Comparison of ENCODE assay signal across 23 cellular contexts in genomic region chr14:104388011-104388521, GRCh38.
DNase-seq lines count a peak whose midpoint lies in the region; TF ChIP-seq lines count a peak whose summit lies in the region.
"Had no signal": no experiment of that assay in that cellular context is flagged by ENCODE, and none has a peak within 500 bp of the region (broad histone marks: within the 10 kb centered on the region; RNA-seq: fewer than 3 reads in every experiment).

No MANE protein-coding gene starts in this region.

- DNase-seq in activated effector memory CD4-positive, alpha-beta T cell treated with anti-CD3 and anti-CD28 coated beads, Interleukin-2, amount 50 U/mL, for 16 hours: peak; percentile 59
- no peak for DNase-seq in activated effector memory CD4-positive, alpha-beta T cell treated with Interleukin-2 at 50 U/mL for 16 hours
- peak; percentile 26 for DNase-seq in D341Med (ENCODE audit: low spot score)
- DNase-seq in endodermal cell: peak; percentile 29
- peak; percentile 74 for DNase-seq in spleen
- no peak for DNase-seq in occipital lobe (lab: John Stamatoyannopoulos, UW)
- DNase-seq in mucosa of gallbladder (ENCODE audit: low spot score): no peak
- no peak for DNase-seq in NCI-H1417 treated with DMSO at 0.1 percent for 48 hours (lab: John Stamatoyannopoulos, UW)
- DNase-seq: BE2C; caudate nucleus; heart right ventricle; Kasumi-1; NCI-H2029 treated with DMSO at 0.1 percent for 48 hours; NCI-H345; SHP77 treated with DMSO at 0.1 percent for 48 hours; stimulated activated CD4-positive, alpha-beta T cell treated with anti-CD3 and anti-CD28 coated beads, Interleukin-4, amount 100 ng/mL, for 1 hour; SW 1271 had no signal

- H3K9ac ChIP-seq in endodermal cell (ENCODE audit: extremely low read depth, low read length, poor library complexity, severe bottlenecking): no peak overlapping the region

- no peaks in the 10 kb centered on the region for H3K36me3 ChIP-seq in endodermal cell (ENCODE audit: control insufficient read depth, insufficient read depth, low read length)
- H3K36me3 ChIP-seq in spleen: no peaks in the 10 kb centered on the region
- H3K36me3 ChIP-seq: BE2C, heart right ventricle had no signal

- H3K27me3 ChIP-seq in endodermal cell (ENCODE audit: control insufficient read depth, insufficient read depth, low read length, poor library complexity, severe bottlenecking) (no peaks in the 10 kb centered on the region), spleen (replicated peaks in 1 of 7) (peaks cover 0 to 10% (median 0%) of the 10 kb centered on the region in 7 donors)
- H3K27me3 ChIP-seq: BE2C had no signal

- no peaks in the 10 kb centered on the region for H3K36me3 Mint-ChIP-seq in endodermal cell (ENCODE audit: low read depth)

- H3K9me3 ChIP-seq in endodermal cell (ENCODE audit: control insufficient read depth, low read length): no peaks in the 10 kb centered on the region
- no peaks in the 10 kb centered on the region for H3K9me3 ChIP-seq in spleen
- H3K9me3 ChIP-seq: BE2C, heart right ventricle had no signal

- peaks cover 17% of the 10 kb centered on the region for H3K4me1 Mint-ChIP-seq in endodermal cell

- H3K27me3 Mint-ChIP-seq in endodermal cell (ENCODE audit: insufficient read depth): no peaks in the 10 kb centered on the region
- H3K27me3 Mint-ChIP-seq: stimulated activated naive CD8-positive, alpha-beta T cell treated with anti-CD3 and anti-CD28 coated beads, Interleukin-15, Interleukin-2, amounts not matched to agents 100 ng/mL and 50 ng/mL, for 24 hours had no signal

- H3K4me3 ChIP-seq in endodermal cell (ENCODE audit: low read length) (no peak overlapping the region), spleen (no peak overlapping the region)
- H3K4me3 ChIP-seq: dorsolateral prefrontal cortex, heart right ventricle, smooth muscle cell had no signal

- 92 to 97% methylated on average over 24 to 28 of the region's 28 CpGs for WGBS in endodermal cell (ENCODE audit: insufficient coverage in 1 of 2, insufficient read length in 1 of 2), 2 experiments
- 80 to 90% (median 85%) methylated on average over 21 to 28 of the region's 28 CpGs for WGBS in spleen, 5 donors

- no peak for TF ChIP-seq POLR2A in spleen (IDR thresholded peaks at IDR 0.05)

- no peak for TF ChIP-seq CTCF in endodermal cell (conservative IDR thresholded peaks at IDR 0.05)
- TF ChIP-seq CTCF in spleen (IDR thresholded peaks at IDR 0.05 in 8 of 11, conservative IDR thresholded peaks at IDR 0.05 in 3 of 11): no peak

- no peak overlapping the region for H3K4me3 Mint-ChIP-seq in endodermal cell
- H3K4me3 Mint-ChIP-seq: neural crest cell; stimulated activated naive CD8-positive, alpha-beta T cell treated with anti-CD3 and anti-CD28 coated beads, Interleukin-15, Interleukin-2, amounts not matched to agents 100 ng/mL and 50 ng/mL, for 24 hours had no signal

- H3K27ac ChIP-seq in endodermal cell (ENCODE audit: low read depth, low read length) (no peak overlapping the region), spleen (peak overlapping the region in 4 of 8 donors; percentile 7 to 70 (median 52))
- H3K27ac ChIP-seq: dorsolateral prefrontal cortex, epithelial cell of prostate, heart right ventricle had no signal

- H3K9me3 Mint-ChIP-seq in endodermal cell: no peaks in the 10 kb centered on the region
- H3K9me3 Mint-ChIP-seq: activated T-helper 2 cell treated with anti-CD3 and anti-CD28 coated beads, Interferon-gamma antibody, Interleukin-2, Interleukin-4, amounts not matched to agents 10 μg/mL and 5 μg/mL and 100 μg/mL, durations not matched to agents 14 hours and 24 hours and 36 hours; neural crest cell; stimulated activated naive CD8-positive, alpha-beta T cell treated with anti-CD3 and anti-CD28 coated beads, Interleukin-15, Interleukin-2, amounts not matched to agents 100 ng/mL and 50 ng/mL, for 24 hours had no signal

- intact Hi-C loops in spleen (cut with DNase I; ENCODE audit: low total_unique reads): no loop called here

- no peaks in the 10 kb centered on the region for H3K4me1 ChIP-seq in endodermal cell (ENCODE audit: control insufficient read depth, insufficient read depth, low read length)
- peaks cover 6 to 98% (median 73%) of the 10 kb centered on the region in 6 donors for H3K4me1 ChIP-seq in spleen

- H3K27ac Mint-ChIP-seq in endodermal cell: no peak overlapping the region
- H3K27ac Mint-ChIP-seq: activated T-helper 2 cell treated with anti-CD3 and anti-CD28 coated beads, Interferon-gamma antibody, Interleukin-2, Interleukin-4, amounts not matched to agents 10 μg/mL and 5 μg/mL and 100 μg/mL, durations not matched to agents 14 hours and 24 hours and 36 hours; stimulated activated naive CD8-positive, alpha-beta T cell treated with anti-CD3 and anti-CD28 coated beads, Interleukin-15, Interleukin-2, amounts not matched to agents 100 ng/mL and 50 ng/mL, for 24 hours had no signal

Comparison
In these comparisons a context has a peak if more than half of its experiments do, and no peak if none do; other contexts are left out.
1. DNase-seq: peak in activated effector memory CD4-positive, alpha-beta T cell treated with anti-CD3 and anti-CD28 coated beads, Interleukin-2, amount 50 U/mL, for 16 hours (single experiment), D341Med (single experiment), endodermal cell (single experiment) and spleen (single experiment); none in activated effector memory CD4-positive, alpha-beta T cell treated with Interleukin-2 at 50 U/mL for 16 hours (single experiment), occipital lobe (single experiment), mucosa of gallbladder (single experiment) and NCI-H1417 treated with DMSO at 0.1 percent for 48 hours (single experiment).